35 cellular contexts compared by ENCODE assay signal in genomic region chr6:66145867-66146266, GRCh38.
"Had no signal": no experiment of that assay in that cellular context is flagged by ENCODE, and none has a peak within 500 bp of the region (broad histone marks: within the 10 kb centered on the region; RNA-seq: fewer than 3 reads in every experiment).

No MANE protein-coding gene starts in this region.

- DNase-seq: Karpas-422, Kasumi-1, MG63, MM.1S, MV-4-11, NCI-H1048, NCI-H1092, NCI-H1092 treated with DMSO at 0.1 percent for 48 hours, NCI-H1105, NCI-H1105 treated with DMSO at 0.1 percent for 48 hours, NCI-H1417, NCI-H1417 treated with DMSO at 0.1 percent for 48 hours, NCI-H1436, NCI-H1436 treated with DMSO at 0.1 percent for 48 hours, NCI-H146, NCI-H1694, NCI-H1694 treated with DMSO at 0.1 percent for 48 hours, NCI-H187, NCI-H187 treated with DMSO at 0.1 percent for 48 hours, NCI-H1930, NCI-H2029, NCI-H2029 treated with DMSO at 0.1 percent for 48 hours, NCI-H2081, NCI-H2081 treated with DMSO at 0.1 percent for 48 hours, NCI-H2107, NCI-H2171, NCI-H2171 treated with DMSO at 0.1 percent for 48 hours, NCI-H2227 treated with DMSO at 0.1 percent for 48 hours, NCI-H226, NCI-H345, NCI-H446, NCI-H446 treated with DMSO at 0.1 percent for 48 hours, NCI-H510A, NCI-H510A treated with DMSO at 0.1 percent for 48 hours, NCI-H524 had no signal

- H3K27me3 ChIP-seq: MG63 had no signal

- H3K9me3 ChIP-seq: MG63 had no signal

- H3K4me3 ChIP-seq: MG63 had no signal

- H3K36me3 ChIP-seq: MG63 had no signal
